In genomic region chr9:81150016-81150625, GRCh38 we compare ENCODE assay signal across 1 cellular context.
TF ChIP-seq lines count a peak whose summit lies in the region.

No MANE protein-coding gene starts in this region.

TF ChIP-seq in H1, 55 proteins besides CTCF, POLR2A, EP300 and RAD21 (continued from another document):
- TF ChIP-seq CHD7 (IDR thresholded peaks at IDR 0.05; ENCODE audit: insufficient replicate concordance, low read length) (no peak), KDM5A (IDR thresholded peaks at IDR 0.05; ENCODE audit: low read length) (no peak), E2F6 (IDR thresholded peaks at IDR 0.05) (no peak), CHD1 (IDR thresholded peaks at IDR 0.05; ENCODE audit: low read depth, low read length) (no peak), KDM4A (IDR thresholded peaks at IDR 0.05; ENCODE audit: low read depth, low read length, severe bottlenecking) (no peak), TAF7 (optimal IDR thresholded peaks at IDR 0.05; ENCODE audit: borderline replicate concordance, low read depth, low read length) (no peak), CBX5 (IDR thresholded peaks at IDR 0.05; ENCODE audit: low read depth, low read length) (no peak), SAP30 (IDR thresholded peaks at IDR 0.05; ENCODE audit: insufficient read depth, insufficient replicate concordance, low read length) (no peak), FOSL1 (IDR thresholded peaks at IDR 0.05; ENCODE audit: insufficient read depth, low read depth, low read length) (no peak), RXRA (IDR thresholded peaks at IDR 0.05; ENCODE audit: insufficient read depth, low read depth, low read length) (no peak), SIX5 (IDR thresholded peaks at IDR 0.05; ENCODE audit: low read depth, low read length) (no peak), SP2 (IDR thresholded peaks at IDR 0.05; ENCODE audit: low read length) (no peak)
